Comparison of ENCODE assay signal across 8 cellular contexts in genomic region chr11:67508486-67509121, GRCh38. TPM values are rescaled to one million over a fixed set of nuclear protein-coding genes. Genes with fewer than 3 reads are reported as not detected.
DNase-seq lines count a peak whose midpoint lies in the region; ATAC-seq and TF ChIP-seq lines count a peak whose summit lies in the region.

No MANE protein-coding gene starts in this region.

- H3K4me3 Mint-ChIP-seq in type B pancreatic cell, result peak overlapping the region; percentile 93

- H3K36me3 ChIP-seq in SU-DHL-6 (ENCODE audit: low read length) (no peaks in the 10 kb centered on the region), adipocyte (ENCODE audit: control insufficient read depth, insufficient read depth, low read length, severe bottlenecking) (no peaks in the 10 kb centered on the region), heart left ventricle (peaks cover 0 to 11% (median 4%) of the 10 kb centered on the region in 9 donors)

- H3K27me3 ChIP-seq in SU-DHL-6 (ENCODE audit: low read length) (no peaks in the 10 kb centered on the region), adipocyte (replicated peaks; ENCODE audit: control insufficient read depth, insufficient read depth, low read length) (peaks cover 11% of the 10 kb centered on the region), heart left ventricle (peaks cover 0 to 7% (median 0%) of the 10 kb centered on the region in 9 donors)

- peak overlapping the region; percentile 89 for H3K4me2 ChIP-seq in SU-DHL-6 (ENCODE audit: low read depth, low read length, poor library complexity, severe bottlenecking)

- H4K20me1 ChIP-seq in SU-DHL-6 (ENCODE audit: low read depth, low read length), result no peaks in the 10 kb centered on the region; the same call in 1 of the 2 replicates

- peaks cover 20% of the 10 kb centered on the region; the same call in 1 of the 2 replicates for H3K79me2 ChIP-seq in SU-DHL-6 (ENCODE audit: insufficient read depth, low read length)

- peaks cover 22% of the 10 kb centered on the region for H3K4me1 Mint-ChIP-seq in type B pancreatic cell (ENCODE audit: unreplicated experiment)

- TF ChIP-seq POLR2A in heart left ventricle (IDR thresholded peaks at IDR 0.05), result no peak

- intact Hi-C loops in heart left ventricle (cut with DNase I), result loop anchor here in 9 of 10 donors (1.0 to 5.0 kb wide), 12 partner anchors 36 to 156 kb away; partner anchors contain the start of genes RAD9A (in 3 of the 9), RPS6KB2 (in 2 of the 9), TMEM134 (in 2 of the 9) and GSTP1 (in 1 of the 9)

- H3K4me3 ChIP-seq in GM12875 (ENCODE audit: low read depth, low read length) (peak overlapping the region; percentile 100), SU-DHL-6 (ENCODE audit: insufficient read depth, low read length, poor library complexity, severe bottlenecking) (peak overlapping the region; percentile 69), adipocyte (ENCODE audit: low read length) (peak overlapping the region; percentile 93), heart left ventricle (peak overlapping the region; percentile 61 to 95 (median 77))

- peaks cover 28% of the 10 kb centered on the region for H3K4me1 ChIP-seq in adipocyte (ENCODE audit: control insufficient read depth, insufficient read depth, low read length)
- peaks cover 10 to 49% (median 33%) of the 10 kb centered on the region in 12 donors for H3K4me1 ChIP-seq in heart left ventricle

- H3K27me3 Mint-ChIP-seq in type B pancreatic cell, result peaks cover 21% of the 10 kb centered on the region

- no peaks in the 10 kb centered on the region for H3K9me3 Mint-ChIP-seq in type B pancreatic cell

- TF ChIP-seq CTCF in GM12875 (IDR thresholded peaks at IDR 0.05; ENCODE audit: borderline replicate concordance, insufficient read depth, low read depth, low read length), result no peak
- no peak for TF ChIP-seq CTCF in SU-DHL-6 (IDR thresholded peaks at IDR 0.05; ENCODE audit: insufficient read depth, low read length, poor library complexity, severe bottlenecking)
- TF ChIP-seq CTCF in heart left ventricle (IDR thresholded peaks at IDR 0.05), result peak in 1 of 12 donors; percentile 8
- TF ChIP-seq CTCF in type B pancreatic cell (conservative IDR thresholded peaks at IDR 0.05), result no peak

- 1 to 2% (median 1%) methylated on average over 14 to 57 of the region's 57 CpGs for WGBS in heart left ventricle, 4 donors

- H3K9me3 ChIP-seq in SU-DHL-6 (ENCODE audit: insufficient read depth, low read length), result no peaks in the 10 kb centered on the region
- H3K9me3 ChIP-seq in adipocyte (ENCODE audit: control insufficient read depth, low read length), result no peaks in the 10 kb centered on the region
- no peaks in the 10 kb centered on the region for H3K9me3 ChIP-seq in heart left ventricle

- H3K36me3 Mint-ChIP-seq in type B pancreatic cell, result no peaks in the 10 kb centered on the region

- H3K27ac ChIP-seq in SU-DHL-6 (ENCODE audit: low read depth, low read length) (peak overlapping the region; percentile 68), heart left ventricle (peak overlapping the region; percentile 96 to 100 (median 98))

- peak overlapping the region; percentile 65 for H3K9ac ChIP-seq in SU-DHL-6 (ENCODE audit: low read length)
- peak overlapping the region; percentile 90 for H3K9ac ChIP-seq in adipocyte (ENCODE audit: low read length)

- DNase-seq in NCI-H1417 (lab: John Stamatoyannopoulos, UW) (peak; percentile 98 to 100 (median 99)), adipocyte (ENCODE audit: low read depth) (peak; percentile 99), heart left ventricle (peak; percentile 98 to 100 (median 99)), pons (ENCODE audit: low spot score) (peak; percentile 94), type B pancreatic cell (ENCODE audit: extremely low spot score, unreplicated experiment) (peak; percentile 99)

- peak overlapping the region; percentile 71 for H2AFZ ChIP-seq in SU-DHL-6 (ENCODE audit: low read depth, low read length, severe bottlenecking)

- peak; percentile 40 for ATAC-seq in HG02763 (IDR thresholded peaks at IDR 0.05; ENCODE audit: unreplicated experiment)
- ATAC-seq in heart left ventricle, result peak; percentile 49 to 60 (median 54)

- H3K27ac Mint-ChIP-seq in type B pancreatic cell, result peak overlapping the region; percentile 98

- peaks cover 13% of the 10 kb centered on the region for H3F3A ChIP-seq in SU-DHL-6 (ENCODE audit: insufficient read depth)

- H3K9me2 ChIP-seq in SU-DHL-6 (replicated peaks; ENCODE audit: insufficient read depth, low read length), result no peaks in the 10 kb centered on the region

RNA-seq across cellular contexts. Expression of gene CDK2AP2, which starts 0.6 kb away (rescaled TPM):
- total RNA-seq in heart left ventricle (100 to 1,000 TPM in 2 of 9 donors, 10 to 100 TPM in 7; 37.0 to 123 (median 59.3) TPM), type B pancreatic cell (ENCODE audit: low replicate concordance) (34.9 and 37.5 TPM in 2 replicates)
- 100 to 1,000 TPM in 1 of 2 donors, 10 to 100 TPM in 1; 82.7 to 461 TPM for polyA plus RNA-seq in heart left ventricle

RNA-seq across cellular contexts. Expression of gene PITPNM1, which starts 3.4 kb away (rescaled TPM):
- total RNA-seq in heart left ventricle, result 10 to 100 TPM; 24.9 to 69.1 (median 34.3) TPM
- polyA plus RNA-seq in heart left ventricle, result 10 to 100 TPM; 24.2 to 59.9 TPM
- 50.4 and 51.7 TPM in 2 replicates for total RNA-seq in type B pancreatic cell (ENCODE audit: low replicate concordance)

RNA-seq across cellular contexts. Expression of gene CABP2, which starts 14.6 kb away (rescaled TPM):
- total RNA-seq in heart left ventricle, result not detected
- polyA plus RNA-seq in heart left ventricle, result not detected
- total RNA-seq in type B pancreatic cell (ENCODE audit: low replicate concordance), result not detected in 2 replicates

RNA-seq across cellular contexts. Expression of gene AIP, which starts 25.8 kb away (rescaled TPM):
- 10 to 100 TPM; 41.7 to 69.2 (median 53.0) TPM for total RNA-seq in heart left ventricle
- polyA plus RNA-seq in heart left ventricle, result 10 to 100 TPM; 73.1 to 96.4 TPM
- total RNA-seq in type B pancreatic cell (ENCODE audit: low replicate concordance), result 32.4 and 47.6 TPM in 2 replicates

RNA-seq across cellular contexts. Expression of gene TMEM134, which starts 39.6 kb away (rescaled TPM):
- 100 to 1,000 TPM in 2 of 9 donors, 10 to 100 TPM in 7; 67.0 to 146 (median 77.2) TPM for total RNA-seq in heart left ventricle
- 10 to 100 TPM; 83.6 to 86.8 TPM for polyA plus RNA-seq in heart left ventricle
- 41.7 and 46.6 TPM in 2 replicates for total RNA-seq in type B pancreatic cell (ENCODE audit: low replicate concordance)

Comparison
In these comparisons a context has a peak if more than half of its experiments do, and no peak if none do; other contexts are left out.
1. Peak in every context shown above with its lines: DNase-seq, ATAC-seq, H3K4me3 ChIP-seq and H3K27ac ChIP-seq.